Comparison of ENCODE assay signal across 9 cellular contexts in the genomic region with DNA sequence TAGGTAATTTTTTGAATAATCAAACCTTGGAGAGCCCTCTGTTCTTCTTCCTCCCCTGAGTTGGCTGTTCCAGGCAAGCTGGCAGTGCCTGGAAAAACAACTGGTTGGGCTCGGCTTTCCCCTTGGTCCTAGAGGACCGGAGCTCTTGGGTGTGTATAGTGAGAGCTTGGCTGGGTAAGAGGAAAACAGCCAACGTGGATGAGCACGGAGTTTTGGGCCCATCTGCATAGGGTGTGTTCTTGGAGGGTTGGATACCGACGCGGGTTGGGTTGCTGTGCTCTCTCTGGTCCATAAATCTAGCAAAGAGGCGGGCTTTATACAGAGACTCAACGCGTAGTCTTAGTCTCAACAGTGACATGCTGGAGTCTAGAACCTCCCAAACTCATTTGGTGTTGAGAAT. TPM values are rescaled to one million over a fixed set of nuclear protein-coding genes. Genes with fewer than 3 reads are reported as not detected.
DNase-seq lines count a peak whose midpoint lies in the region; ATAC-seq and TF ChIP-seq lines count a peak whose summit lies in the region.
"Had no signal": no experiment of that assay in that cellular context is flagged by ENCODE, and none has a peak within 500 bp of the region (broad histone marks: within the 10 kb centered on the region; RNA-seq: fewer than 3 reads in every experiment).

No MANE protein-coding gene starts in this region.

- WGBS in urinary bladder, result 11% methylated on average over 10 of the region's 10 CpGs

- peaks cover 45% of the 10 kb centered on the region for H3K4me1 Mint-ChIP-seq in MCF 10A (ENCODE audit: insufficient read depth, unreplicated experiment)

- no peaks in the 10 kb centered on the region for H3K9me3 Mint-ChIP-seq in MCF 10A (ENCODE audit: unreplicated experiment)
- H3K9me3 Mint-ChIP-seq: central memory CD8-positive, alpha-beta T cell had no signal

- TF ChIP-seq CTCF in MCF 10A (IDR thresholded peaks at IDR 0.05; ENCODE audit: unreplicated experiment), result no peak
- TF ChIP-seq CTCF in left lung (IDR thresholded peaks at IDR 0.05), result no peak

- H3K4me3 Mint-ChIP-seq in MCF 10A (ENCODE audit: unreplicated experiment), result no peak overlapping the region
- H3K4me3 Mint-ChIP-seq: central memory CD8-positive, alpha-beta T cell had no signal

- H3K27me3 ChIP-seq in left lung, result no peaks in the 10 kb centered on the region

- H3K27me3 Mint-ChIP-seq in MCF 10A (ENCODE audit: insufficient read depth, unreplicated experiment), result no peaks in the 10 kb centered on the region

- H3K36me3 Mint-ChIP-seq in MCF 10A (ENCODE audit: insufficient read depth, unreplicated experiment), result peaks cover 10% of the 10 kb centered on the region

- intact Hi-C loops in MCF 10A (cut with micrococcal nuclease), result loop anchor here (5.0 kb wide), 2 partner anchors 35 to 40 kb away; no protein-coding TSS in a partner anchor
- intact Hi-C loops in left lung (cut with DNase I), result no loop called here

- peak; percentile 36 for DNase-seq in NCI-H1436 (lab: John Stamatoyannopoulos, UW)
- DNase-seq in NCI-H1436 treated with DMSO at 0.1 percent for 48 hours (lab: John Stamatoyannopoulos, UW), result no peak
- DNase-seq in MCF 10A (ENCODE audit: unreplicated experiment), result peak; percentile 81
- DNase-seq in left lung, result peak in 1 of 2 donors; percentile 73
- DNase-seq in SKM-1 (lab: John Stamatoyannopoulos, UW; ENCODE audit: unreplicated experiment), result no peak

- peak overlapping the region; percentile 38 to 61 for H3K27ac ChIP-seq in left lung
- H3K27ac ChIP-seq in urinary bladder (ENCODE audit: low read depth), result peak overlapping the region; percentile 11

- CTCF ChIA-PET in MCF 10A (lab: Yijun Ruan, JAX), result no interaction called here

- peaks cover 45 to 69% of the 10 kb centered on the region in 2 donors for H3K4me1 ChIP-seq in left lung
- H3K4me1 ChIP-seq in urinary bladder (ENCODE audit: insufficient read depth), result peaks cover 2% of the 10 kb centered on the region

- H3K36me3 ChIP-seq in left lung (no peaks in the 10 kb centered on the region), urinary bladder (ENCODE audit: insufficient read depth) (no peaks in the 10 kb centered on the region)

- POLR2A ChIA-PET in MCF 10A (lab: Yijun Ruan, JAX), result no interaction called here

- no TSS peak for BruUV-seq in MCF 10A (replicated peaks; lab: Mats Ljungman, UMichigan)

- no peak overlapping the region for H3K4me3 ChIP-seq in left lung
- H3K4me3 ChIP-seq in urinary bladder (ENCODE audit: low read depth, low read length), result no peak overlapping the region

- peak; percentile 59 for ATAC-seq in left lung
- ATAC-seq in GM19395 (IDR thresholded peaks at IDR 0.05; ENCODE audit: unreplicated experiment), result no peak
- no peak for ATAC-seq in GM18858 (IDR thresholded peaks at IDR 0.05; ENCODE audit: unreplicated experiment)

- peak overlapping the region; percentile 66 for H3K27ac Mint-ChIP-seq in MCF 10A (ENCODE audit: low read depth, unreplicated experiment)

- H3K9me3 ChIP-seq in left lung, result no peaks in the 10 kb centered on the region

RNA-seq across cellular contexts. Expression of a gene that starts 23.2 kb away (rescaled TPM):
- total RNA-seq in MCF 10A (2022) (0.98 and 1.1 TPM in 2 replicates), left lung (10 to 100 TPM in 1 of 2 donors, 1 to 10 TPM in 1; 9.4 to 10.9 TPM), urinary bladder (20.2 TPM)
- polyA plus RNA-seq in urinary bladder, result 19.2 TPM

RNA-seq across cellular contexts. Expression of a gene that starts 46.9 kb away (rescaled TPM):
- total RNA-seq in MCF 10A (2022), result 1.1 and 1.4 TPM in 2 replicates
- 10 to 100 TPM in 1 of 2 donors, 1 to 10 TPM in 1; 7.4 to 10.3 TPM for total RNA-seq in left lung
- total RNA-seq in urinary bladder, result 25.0 TPM
- polyA plus RNA-seq in urinary bladder, result 1.4 TPM

Comparison
In these comparisons a context has a peak if more than half of its experiments do, and no peak if none do; other contexts are left out.
1. DNase-seq: peak in NCI-H1436 (single experiment) and MCF 10A (single experiment); none in NCI-H1436 treated with DMSO at 0.1 percent for 48 hours (single experiment) and SKM-1 (single experiment).